In genomic region chr2:127118467-127118866, GRCh38 we compare ENCODE assay signal across 19 cellular contexts.
"Had no signal": no experiment of that assay in that cellular context is flagged by ENCODE, and none has a peak within 500 bp of the region (broad histone marks: within the 10 kb centered on the region; RNA-seq: fewer than 3 reads in every experiment).

No MANE protein-coding gene starts in this region.

- H3K9me3 ChIP-seq: body of pancreas, psoas muscle, SJSA1, thyroid gland, uterus had no signal

- DNase-seq: activated CD4-positive, alpha-beta T cell treated with anti-CD3 and anti-CD28 coated beads for 1 hour; activated CD4-positive, alpha-beta T cell treated with anti-CD3 and anti-CD28 coated beads, Interleukin-2, amount 50 U/mL, for 48 hours; activated CD8-positive, alpha-beta memory T cell treated with anti-CD3 and anti-CD28 coated beads, Interleukin-2, amount 50 U/mL, for 4 hours; activated naive CD4-positive, alpha-beta T cell treated with Interleukin-2 at 50 U/mL for 16 hours; body of pancreas; dermis blood vessel endothelial cell; endodermal cell; glutamatergic neuron; islet precursor cell; naive B cell; psoas muscle; stimulated activated CD4-positive, alpha-beta T cell treated with anti-CD3 and anti-CD28 coated beads, Interleukin-12 subunit alpha, Interleukin-12 subunit beta, amount 100 ng/mL, for 4 hours; stimulated activated CD4-positive, alpha-beta T cell treated with anti-CD3 and anti-CD28 coated beads, Interleukin-2, amount 100 ng/mL, for 48 hours; stimulated activated naive CD4-positive, alpha-beta T cell treated with Interleukin-2 at 50 U/mL for 16 hours; SW 1271; thyroid gland; uterus had no signal

- ATAC-seq: body of pancreas, psoas muscle, sciatic nerve had no signal

- H3K4me1 ChIP-seq: psoas muscle, SJSA1, thyroid gland, uterus had no signal

- H3K27me3 ChIP-seq: body of pancreas, SJSA1, thyroid gland, uterus had no signal

- H3K4me3 ChIP-seq: body of pancreas, psoas muscle, SJSA1, thyroid gland, uterus had no signal

- H3K36me3 ChIP-seq: SJSA1, thyroid gland, uterus had no signal

- H3K27ac ChIP-seq: body of pancreas, psoas muscle, SJSA1, thyroid gland, uterus had no signal
